ENCODE assay signal across 19 cellular contexts in the genomic region with DNA sequence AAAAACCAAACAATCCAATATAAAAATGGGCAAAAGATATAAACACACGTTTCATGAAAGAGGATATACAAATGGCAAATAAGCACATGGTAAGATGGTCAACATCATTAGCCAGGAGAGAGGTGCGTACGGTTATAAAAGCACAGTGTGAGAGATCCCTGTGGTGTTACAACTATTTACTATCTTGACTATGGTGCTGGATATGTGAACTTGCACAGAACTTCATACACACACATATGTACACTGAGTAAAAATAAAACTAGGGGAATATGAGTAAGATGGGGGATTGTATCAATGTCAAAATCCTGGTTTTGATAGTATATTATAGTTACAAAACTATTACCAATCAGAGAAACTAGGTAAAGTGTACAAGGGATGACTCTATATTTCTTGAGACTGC.
"Had no signal": no experiment of that assay in that cellular context is flagged by ENCODE, and none has a peak within 500 bp of the region (broad histone marks: within the 10 kb centered on the region; RNA-seq: fewer than 3 reads in every experiment).

No MANE protein-coding gene starts in this region.

- DNase-seq: effector memory CD8-positive, alpha-beta T cell; gastrocnemius medialis; heart right ventricle; immature natural killer cell; kidney; left cardiac atrium; left ventricle myocardium inferior; lower lobe of right lung; mesenchymal stem cell; midbrain; nucleus accumbens; ovary; sigmoid colon; stimulated activated CD4-positive, alpha-beta T cell treated with anti-CD3 and anti-CD28 coated beads, Interleukin-2, amount 100 ng/mL, for 24 hours; stimulated activated CD4-positive, alpha-beta T cell treated with anti-CD3 and anti-CD28 coated beads, Interleukin-4, amount 100 ng/mL, for 4 hours; stimulated activated naive CD4-positive, alpha-beta T cell; thyroid gland had no signal

- FAIRE-seq: urothelium cell line had no signal

- ATAC-seq: effector memory CD8-positive, alpha-beta T cell; gastrocnemius medialis; heart right ventricle; left cardiac atrium; lower lobe of right lung; natural killer cell treated with Interleukin-12 subunit alpha and Interleukin-12 subunit beta and Interleukin-15 and Interleukin-18, amount 100 ng/mL, for 72 hours had no signal
